Comparison of ENCODE assay signal across 1 cellular context in genomic region chr19:5897189-5897969, GRCh38.
TF ChIP-seq lines count a peak whose summit lies in the region.

No MANE protein-coding gene starts in this region.

TF ChIP-seq in GM23338, 12 proteins besides CTCF, POLR2A, EP300 and RAD21 (continued from another document):
- TF ChIP-seq ZNF462 (CRISPR knock-in tag; IDR thresholded peaks at IDR 0.05) = no peak
- TF ChIP-seq POLR2AphosphoS5 (IDR thresholded peaks at IDR 0.05; ENCODE audit: low read depth) = no peak
- TF ChIP-seq EZH2 (IDR thresholded peaks at IDR 0.05; ENCODE audit: low read depth, unreplicated experiment) = no peak
TF ChIP-seq in GM23338: peak in this region for 0.
